In genomic region chrX:111854778-111855490, GRCh38 we compare ENCODE assay signal across 17 cellular contexts. TPM values are rescaled to one million over a fixed set of nuclear protein-coding genes. Genes with fewer than 3 reads are reported as not detected.
DNase-seq lines count a peak whose midpoint lies in the region; ATAC-seq, FAIRE-seq and TF ChIP-seq lines count a peak whose summit lies in the region.
"Had no signal": no experiment of that assay in that cellular context is flagged by ENCODE, and none has a peak within 500 bp of the region (broad histone marks: within the 10 kb centered on the region; RNA-seq: fewer than 3 reads in every experiment).

No MANE protein-coding gene starts in this region.

- no peak overlapping the region for H3K4me3 ChIP-seq in GM23338
- no peak overlapping the region for H3K4me3 ChIP-seq in fibroblast of mammary gland (ENCODE audit: control insufficient read depth, low read depth, low read length)
- no peak overlapping the region for H3K4me3 ChIP-seq in ascending aorta
- H3K4me3 ChIP-seq: gastrocnemius medialis, right atrium auricular region, SK-N-MC had no signal

- peaks cover 3% of the 10 kb centered on the region for H3K27me3 Mint-ChIP-seq in GM23338 (ENCODE audit: insufficient read depth, low read depth, poor library complexity)

- H3K79me2 ChIP-seq in GM23338 (replicated peaks; ENCODE audit: insufficient read depth) = no peaks in the 10 kb centered on the region

- no peaks in the 10 kb centered on the region for H3K9me3 ChIP-seq in ascending aorta
- H3K9me3 ChIP-seq: gastrocnemius medialis, right atrium auricular region had no signal

- TF ChIP-seq CTCF in GM23338 (conservative IDR thresholded peaks at IDR 0.05; ENCODE audit: low read depth in 2 of 2) (no peak), fibroblast of mammary gland (conservative IDR thresholded peaks at IDR 0.05; ENCODE audit: control insufficient read depth, insufficient read depth, low read depth, low read length) (no peak), ascending aorta (IDR thresholded peaks at IDR 0.05) (no peak)

- H3F3A ChIP-seq in GM23338 (replicated peaks; ENCODE audit: low read depth) = no peaks in the 10 kb centered on the region

- H3K4me1 ChIP-seq in GM23338 (ENCODE audit: insufficient read depth) = no peaks in the 10 kb centered on the region
- H3K4me1 ChIP-seq in ascending aorta = no peaks in the 10 kb centered on the region
- H3K4me1 ChIP-seq: gastrocnemius medialis, right atrium auricular region had no signal

- no peaks in the 10 kb centered on the region for H3K9me2 ChIP-seq in GM23338 (ENCODE audit: insufficient read depth)

- FAIRE-seq in RCC 7860 (lab: Jason Lieb, UNC) = no peak

- peaks cover 3% of the 10 kb centered on the region for H3K4me1 Mint-ChIP-seq in GM23338

- H3K36me3 Mint-ChIP-seq in GM23338 (ENCODE audit: low read depth) = no peaks in the 10 kb centered on the region

- ATAC-seq in GM23338 (peak; percentile 79), HG02973 (IDR thresholded peaks at IDR 0.05; ENCODE audit: unreplicated experiment) (no peak)
- ATAC-seq: gastrocnemius medialis had no signal

- H3K36me3 ChIP-seq in GM23338 (ENCODE audit: insufficient read depth) (no peaks in the 10 kb centered on the region), ascending aorta (no peaks in the 10 kb centered on the region)
- H3K36me3 ChIP-seq: gastrocnemius medialis, right atrium auricular region had no signal

- no peaks in the 10 kb centered on the region for H4K20me1 ChIP-seq in GM23338 (replicated peaks; ENCODE audit: insufficient read depth)

- no peak overlapping the region for H3K4me2 ChIP-seq in GM23338

- intact Hi-C loops in ascending aorta (cut with DNase I) = no loop called here

- H3K4me3 Mint-ChIP-seq in GM23338 = no peak overlapping the region

- H2AFZ ChIP-seq in GM23338 = no peak overlapping the region

- peak; percentile 7 for DNase-seq in ACHN
- peak; percentile 51 for DNase-seq in GM23338 (ENCODE audit: low spot score)
- DNase-seq in RCC 7860 (ENCODE audit: low spot score) = peak; percentile 5
- peak; percentile 10 for DNase-seq in fibroblast of mammary gland (ENCODE audit: low read depth)
- DNase-seq in ascending aorta (ENCODE audit: low spot score in 2 of 2) = no peak
- DNase-seq in OCI-M2 (lab: John Stamatoyannopoulos, UW; ENCODE audit: unreplicated experiment) = no peak
- DNase-seq in effector CD4-positive, alpha-beta T cell = no peak
- DNase-seq: activated T-cell treated with anti-CD3 and anti-CD28 coated beads, Interleukin-2, amount 50 U/mL, for 48 hours; amygdala; gastrocnemius medialis; NCI-H1417; stimulated activated CD4-positive, alpha-beta T cell treated with anti-CD3 and anti-CD28 coated beads, Interleukin-4, amount 100 ng/mL, for 24 hours; stimulated activated naive CD4-positive, alpha-beta T cell had no signal

- H3K9me3 Mint-ChIP-seq in GM23338 = peaks cover 4% of the 10 kb centered on the region; the same call in 1 of the 3 replicates

- H3K27me3 ChIP-seq in GM23338 (ENCODE audit: insufficient read depth) (no peaks in the 10 kb centered on the region), ascending aorta (no peaks in the 10 kb centered on the region)
- H3K27me3 ChIP-seq: gastrocnemius medialis, right atrium auricular region had no signal

- H3K27ac ChIP-seq in GM23338 (ENCODE audit: low read depth) (no peak overlapping the region), ascending aorta (no peak overlapping the region)
- H3K27ac ChIP-seq: gastrocnemius medialis, right atrium auricular region, SK-N-MC had no signal

- H3K27ac Mint-ChIP-seq in GM23338 = no peak overlapping the region

- in situ Hi-C loops in ACHN (cut with HindIII; ENCODE audit: low pct_ligation_motif_present, low pct_unique_long_range_greater_than_20kb, low sequenced_read_pairs) = no loop called here

TF ChIP-seq in GM23338, 12 proteins besides CTCF, POLR2A, EP300 and RAD21:
- TF ChIP-seq, protein P1, sequence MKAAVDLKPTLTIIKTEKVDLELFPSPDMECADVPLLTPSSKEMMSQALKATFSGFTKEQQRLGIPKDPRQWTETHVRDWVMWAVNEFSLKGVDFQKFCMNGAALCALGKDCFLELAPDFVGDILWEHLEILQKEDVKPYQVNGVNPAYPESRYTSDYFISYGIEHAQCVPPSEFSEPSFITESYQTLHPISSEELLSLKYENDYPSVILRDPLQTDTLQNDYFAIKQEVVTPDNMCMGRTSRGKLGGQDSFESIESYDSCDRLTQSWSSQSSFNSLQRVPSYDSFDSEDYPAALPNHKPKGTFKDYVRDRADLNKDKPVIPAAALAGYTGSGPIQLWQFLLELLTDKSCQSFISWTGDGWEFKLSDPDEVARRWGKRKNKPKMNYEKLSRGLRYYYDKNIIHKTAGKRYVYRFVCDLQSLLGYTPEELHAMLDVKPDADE (IDR thresholded peaks at IDR 0.05) = 0 out of 2 replicates have a peak, but pooled peaks have one; percentile 18
- no peak for TF ChIP-seq POLR2AphosphoS5 (IDR thresholded peaks at IDR 0.05; ENCODE audit: low read depth)

RNA-seq across cellular contexts. Expression of gene TRPC5OS, which starts 21.0 kb away (rescaled TPM):
- total RNA-seq in GM23338 (2014; rRNA removed; shearing (Covaris generic)) = not detected in 2 replicates
- polyA plus RNA-seq in GM23338 (2016; fragmentation: Nextera tagmentation; extraction: Ambion mirVana) = not detected in 2 replicates
- total RNA-seq in ascending aorta = not detected
- total RNA-seq: gastrocnemius medialis, kidney epithelial cell had no signal

Comparison
In these comparisons a context has a peak if more than half of its experiments do, and no peak if none do; other contexts are left out.
1. DNase-seq: peak in ACHN (single experiment), GM23338 (single experiment), RCC 7860 (single experiment) and fibroblast of mammary gland (single experiment); none in ascending aorta (0 of 2), OCI-M2 (single experiment) and effector CD4-positive, alpha-beta T cell (single experiment).